Comparison of ENCODE assay signal across 33 cellular contexts in genomic region chr9:121656941-121657340, GRCh38. TPM values are rescaled to one million over a fixed set of nuclear protein-coding genes. Genes with fewer than 3 reads are reported as not detected.
DNase-seq lines count a peak whose midpoint lies in the region; ATAC-seq and TF ChIP-seq lines count a peak whose summit lies in the region.
"Had no signal": no experiment of that assay in that cellular context is flagged by ENCODE, and none has a peak within 500 bp of the region (broad histone marks: within the 10 kb centered on the region; RNA-seq: fewer than 3 reads in every experiment).

No MANE protein-coding gene starts in this region.

- DNase-seq in cardiac muscle cell (ENCODE audit: low read depth in 1 of 2, low spot score in 1 of 2) (no peak), left ventricle myocardium superior (no peak), sigmoid colon (no peak), upper lobe of left lung (no peak), H4 (ENCODE audit: low spot score) (no peak), HFFc6 (no peak)
- no peak for DNase-seq in activated CD4-positive, CD25-positive, alpha-beta regulatory T cell treated with anti-CD3 and anti-CD28 coated beads, Interleukin-2, amount 50 U/mL, for 72 hours
- DNase-seq: 8988T; activated CD4-positive, alpha-beta T cell treated with anti-CD3 and anti-CD28 coated beads for 4 hours; activated CD8-positive, alpha-beta T cell treated with anti-CD3 and anti-CD28 coated beads, Interleukin-2, amount 10 ng/mL, durations not matched to agents 7 days and 5 days; brain microvascular endothelial cell; Caco-2; DMS53; effector memory CD8-positive, alpha-beta T cell; erythroblast; head of caudate nucleus; MV-4-11; NCI-H1436; NCI-H2081 treated with DMSO at 0.1 percent for 48 hours; NCI-H446; NCI-H774; stimulated activated naive CD8-positive, alpha-beta T cell treated with anti-CD3 and anti-CD28 coated beads, Interleukin-15, amount 100 ng/mL, for 72 hours; SW 1271; trophoblast cell had no signal

- H3K36me3 Mint-ChIP-seq in HFFc6 (ENCODE audit: low read depth) = no peaks in the 10 kb centered on the region
- H3K36me3 Mint-ChIP-seq: activated naive CD4-positive, alpha-beta T cell treated with anti-CD3 and anti-CD28 coated beads, Interleukin-2, amount 10 ng/mL, durations not matched to agents 7 days and 5 days; natural killer cell treated with Interleukin-12 subunit alpha and Interleukin-12 subunit beta and Interleukin-15 and Interleukin-18, amount 100 ng/mL, for 72 hours had no signal

- no peak for TF ChIP-seq EP300 in gastroesophageal sphincter (IDR thresholded peaks at IDR 0.05)
- TF ChIP-seq EP300 in sigmoid colon (IDR thresholded peaks at IDR 0.05) = no peak
- TF ChIP-seq EP300 in upper lobe of left lung (IDR thresholded peaks at IDR 0.05) = no peak

- no peak for ATAC-seq in left ventricle myocardium superior
- no peak for ATAC-seq in gastroesophageal sphincter
- no peak for ATAC-seq in upper lobe of left lung (ENCODE audit: low FRiP score in 2 of 2)
- ATAC-seq: activated CD8-positive, alpha-beta T cell treated with anti-CD3 and anti-CD28 coated beads, Interleukin-2, amount 10 ng/mL, durations not matched to agents 7 days and 5 days; activated T-helper 17 cell treated with anti-CD3 and anti-CD28 coated beads, Interleukin-2, amount 50 U/mL, for 72 hours; effector memory CD8-positive, alpha-beta T cell; GM23338; natural killer cell treated with Interleukin-12 subunit alpha and Interleukin-12 subunit beta and Interleukin-15 and Interleukin-18, amount 100 ng/mL, for 72 hours; stimulated activated naive CD8-positive, alpha-beta T cell treated with anti-CD3 and anti-CD28 coated beads, Interleukin-15, amount 100 ng/mL, for 72 hours had no signal

- 92% methylated on average over 2 of the region's 4 CpGs; no CpG with 5 or more reads in 1 of the 2 donors for WGBS in gastroesophageal sphincter (ENCODE audit: low coverage in 1 of 2), 2 donors
- WGBS in sigmoid colon, 2 donors = 64 to 87% methylated on average over 4 of the region's 4 CpGs
- 80 to 84% methylated on average over 2 to 4 of the region's 4 CpGs for WGBS in upper lobe of left lung, 2 donors

- no peak overlapping the region for H3K27ac Mint-ChIP-seq in HFFc6
- H3K27ac Mint-ChIP-seq: activated CD8-positive, alpha-beta T cell treated with anti-CD3 and anti-CD28 coated beads, Interleukin-2, amount 10 ng/mL, durations not matched to agents 7 days and 5 days; activated naive CD4-positive, alpha-beta T cell treated with anti-CD3 and anti-CD28 coated beads, Interleukin-2, amount 10 ng/mL, durations not matched to agents 7 days and 5 days; activated T-helper 17 cell treated with anti-CD3 and anti-CD28 coated beads, Interleukin-2, amount 50 U/mL, for 72 hours; effector memory CD8-positive, alpha-beta T cell; GM23338; IgD-negative memory B cell; natural killer cell treated with Interleukin-12 subunit alpha and Interleukin-12 subunit beta and Interleukin-15 and Interleukin-18, amount 100 ng/mL, for 72 hours; stimulated activated naive CD8-positive, alpha-beta T cell treated with anti-CD3 and anti-CD28 coated beads, Interleukin-15, amount 100 ng/mL, for 72 hours had no signal

- no peaks in the 10 kb centered on the region for H3K9me3 Mint-ChIP-seq in HFFc6
- H3K9me3 Mint-ChIP-seq: activated naive CD4-positive, alpha-beta T cell treated with anti-CD3 and anti-CD28 coated beads, Interleukin-2, amount 10 ng/mL, durations not matched to agents 7 days and 5 days; activated T-helper 17 cell treated with anti-CD3 and anti-CD28 coated beads, Interleukin-2, amount 50 U/mL, for 72 hours; effector memory CD8-positive, alpha-beta T cell; GM23338; IgD-negative memory B cell; natural killer cell treated with Interleukin-12 subunit alpha and Interleukin-12 subunit beta and Interleukin-15 and Interleukin-18, amount 100 ng/mL, for 72 hours; stimulated activated naive CD8-positive, alpha-beta T cell treated with anti-CD3 and anti-CD28 coated beads, Interleukin-15, amount 100 ng/mL, for 72 hours had no signal

- intact Hi-C loops in left ventricle myocardium superior (cut with micrococcal nuclease) (no loop called here), sigmoid colon (cut with DNase I) (no loop called here)

- no peak overlapping the region for H3K4me3 Mint-ChIP-seq in HFFc6
- H3K4me3 Mint-ChIP-seq: activated CD8-positive, alpha-beta T cell treated with anti-CD3 and anti-CD28 coated beads, Interleukin-2, amount 10 ng/mL, durations not matched to agents 7 days and 5 days; activated naive CD4-positive, alpha-beta T cell treated with anti-CD3 and anti-CD28 coated beads, Interleukin-2, amount 10 ng/mL, durations not matched to agents 7 days and 5 days; activated T-helper 17 cell treated with anti-CD3 and anti-CD28 coated beads, Interleukin-2, amount 50 U/mL, for 72 hours; effector memory CD8-positive, alpha-beta T cell; GM23338; natural killer cell treated with Interleukin-12 subunit alpha and Interleukin-12 subunit beta and Interleukin-15 and Interleukin-18, amount 100 ng/mL, for 72 hours; stimulated activated naive CD8-positive, alpha-beta T cell treated with anti-CD3 and anti-CD28 coated beads, Interleukin-15, amount 100 ng/mL, for 72 hours had no signal

- TF ChIP-seq POLR2A in gastroesophageal sphincter (IDR thresholded peaks at IDR 0.05) = no peak
- TF ChIP-seq POLR2A in sigmoid colon (IDR thresholded peaks at IDR 0.05) = no peak
- no peak for TF ChIP-seq POLR2A in upper lobe of left lung (IDR thresholded peaks at IDR 0.05)

- H3K36me3 ChIP-seq in cardiac muscle cell (no peaks in the 10 kb centered on the region), gastroesophageal sphincter (no peaks in the 10 kb centered on the region), sigmoid colon (no peaks in the 10 kb centered on the region), upper lobe of left lung (no peaks in the 10 kb centered on the region)
- H3K36me3 ChIP-seq: brain microvascular endothelial cell had no signal

- peaks cover 5% of the 10 kb centered on the region for H3K4me1 Mint-ChIP-seq in HFFc6 (ENCODE audit: low read depth)
- H3K4me1 Mint-ChIP-seq: activated T-helper 17 cell treated with anti-CD3 and anti-CD28 coated beads, Interleukin-2, amount 50 U/mL, for 72 hours had no signal

- peaks cover 49% of the 10 kb centered on the region for H3K27me3 Mint-ChIP-seq in HFFc6 (ENCODE audit: insufficient read depth)

- peak overlapping the region; percentile 26 for H3K27ac ChIP-seq in cardiac muscle cell
- H3K27ac ChIP-seq in gastroesophageal sphincter = peak overlapping the region in 3 of 4 donors; percentile 67 to 77 (median 68)
- H3K27ac ChIP-seq in sigmoid colon = peak overlapping the region; percentile 51 to 75 (median 63)
- H3K27ac ChIP-seq in upper lobe of left lung = peak overlapping the region in 3 of 4 donors; percentile 61 to 71 (median 67)
- H3K27ac ChIP-seq: brain microvascular endothelial cell, C4-2B had no signal

- TF ChIP-seq CTCF in cardiac muscle cell (IDR thresholded peaks at IDR 0.05; ENCODE audit: low read depth, low read length) (no peak), gastroesophageal sphincter (IDR thresholded peaks at IDR 0.05) (no peak), sigmoid colon (IDR thresholded peaks at IDR 0.05) (no peak), upper lobe of left lung (IDR thresholded peaks at IDR 0.05) (no peak), HFFc6 (IDR thresholded peaks at IDR 0.05) (no peak)

- H3K4me1 ChIP-seq in cardiac muscle cell (ENCODE audit: low read depth) (peaks cover 29% of the 10 kb centered on the region), gastroesophageal sphincter (peaks cover 0 to 95% (median 28%) of the 10 kb centered on the region in 3 donors), sigmoid colon (peaks cover 0 to 82% (median 51%) of the 10 kb centered on the region in 4 donors), upper lobe of left lung (peaks cover 27 to 35% (median 28%) of the 10 kb centered on the region in 4 donors)
- H3K4me1 ChIP-seq: Caco-2 had no signal

- H3K27me3 ChIP-seq in cardiac muscle cell = no peaks in the 10 kb centered on the region
- H3K27me3 ChIP-seq in gastroesophageal sphincter = no peaks in the 10 kb centered on the region
- H3K27me3 ChIP-seq in sigmoid colon = no peaks in the 10 kb centered on the region
- H3K27me3 ChIP-seq in upper lobe of left lung = peaks cover 0 to 2% (median 0%) of the 10 kb centered on the region in 4 donors

- H3K4me3 ChIP-seq in cardiac muscle cell (no peak overlapping the region), gastroesophageal sphincter (no peak overlapping the region), sigmoid colon (no peak overlapping the region), upper lobe of left lung (no peak overlapping the region)
- H3K4me3 ChIP-seq: coronary artery, GM23338, lung had no signal

- H3K9me3 ChIP-seq in cardiac muscle cell (ENCODE audit: low read depth) = no peaks in the 10 kb centered on the region
- H3K9me3 ChIP-seq in gastroesophageal sphincter = no peaks in the 10 kb centered on the region
- no peaks in the 10 kb centered on the region for H3K9me3 ChIP-seq in sigmoid colon
- no peaks in the 10 kb centered on the region for H3K9me3 ChIP-seq in upper lobe of left lung
- H3K9me3 ChIP-seq: Caco-2 had no signal

RNA-seq across cellular contexts. Expression of gene DAB2IP, which starts 5.5 kb away (rescaled TPM):
- 105 TPM in 2 replicates for total RNA-seq in cardiac muscle cell
- polyA plus RNA-seq in cardiac muscle cell = 25.7 and 31.7 TPM in 2 replicates
- total RNA-seq in left ventricle myocardium superior = 54.8 TPM
- total RNA-seq in gastroesophageal sphincter = 10 to 100 TPM; 42.0 to 93.4 (median 47.9) TPM
- total RNA-seq in sigmoid colon = 10 to 100 TPM; 20.1 to 50.7 (median 39.9) TPM
- polyA plus RNA-seq in sigmoid colon = 10 to 100 TPM; 25.8 to 52.4 (median 34.7) TPM
- 10 to 100 TPM; 61.8 to 98.0 (median 77.2) TPM for total RNA-seq in upper lobe of left lung
- total RNA-seq in H4 (2014; rRNA removed; shearing (Covaris generic)) = 5.3 and 8.4 TPM in 2 replicates
- 10 to 100 TPM; 23.0 to 28.2 (median 25.7) TPM for total RNA-seq in HFFc6 (2021; fragmentation: NEBNext Ultra II Directional; extraction: Animal tissue kit (Norgen Biotek cat#: 25700))
- polyA plus RNA-seq: IgD-negative memory B cell had no signal
